ENCODE assay signal across 1 cellular context in genomic region chr12:121888478-121889266, GRCh38.
TF ChIP-seq lines count a peak whose summit lies in the region.

TSS of gene PSMD9 (plus strand) at chr12:121888790. CDS start at chr12:121888857, 67 bp downstream.

TF ChIP-seq in HepG2, 621 proteins besides CTCF, POLR2A, EP300 and RAD21 (continued from another document and continues in another):
- TF ChIP-seq ZNF691 (CRISPR knock-in tag; IDR thresholded peaks at IDR 0.05; ENCODE audit: borderline replicate concordance, low read depth) (peak; percentile 43; the same call in 1 of the 2 replicates), NFKBIZ (CRISPR knock-in tag; IDR thresholded peaks at IDR 0.05) (no peak), ZNF644 (CRISPR knock-in tag; IDR thresholded peaks at IDR 0.05; ENCODE audit: low read depth) (peak; percentile 71; the same call in 1 of the 2 replicates), KLF13 (CRISPR knock-in tag; IDR thresholded peaks at IDR 0.05) (no peak), ONECUT2 (CRISPR knock-in tag; IDR thresholded peaks at IDR 0.05) (no peak; the same call in 1 of the 2 replicates), ZNF75D (CRISPR knock-in tag; IDR thresholded peaks at IDR 0.05; ENCODE audit: borderline replicate concordance) (no peak), MYNN (CRISPR knock-in tag; IDR thresholded peaks at IDR 0.05; ENCODE audit: low read depth) (no peak), ZNF432 (CRISPR knock-in tag; IDR thresholded peaks at IDR 0.05; ENCODE audit: borderline replicate concordance) (no peak), KLF6 (CRISPR knock-in tag; IDR thresholded peaks at IDR 0.05) (peak; percentile 95), ZNF879 (CRISPR knock-in tag; IDR thresholded peaks at IDR 0.05) (no peak), FOXM1 (CRISPR knock-in tag; IDR thresholded peaks at IDR 0.05) (no peak), ZNF780A (CRISPR knock-in tag; IDR thresholded peaks at IDR 0.05) (peak; percentile 91; the same call in 1 of the 2 replicates), YEATS4 (CRISPR knock-in tag; IDR thresholded peaks at IDR 0.05; ENCODE audit: borderline replicate concordance) (peak; percentile 94; the same call in 1 of the 2 replicates), SIN3A (IDR thresholded peaks at IDR 0.05; ENCODE audit: borderline replicate concordance, low read depth, low read length) (peak; percentile 90), HOMEZ (CRISPR knock-in tag; IDR thresholded peaks at IDR 0.05; ENCODE audit: low read depth) (no peak; the same call in 1 of the 2 replicates), ZSCAN25 (CRISPR knock-in tag; IDR thresholded peaks at IDR 0.05) (peak; percentile 25), ARNT2 (CRISPR knock-in tag; IDR thresholded peaks at IDR 0.05; ENCODE audit: low read depth) (peak; percentile 97), PHF21A (CRISPR knock-in tag; IDR thresholded peaks at IDR 0.05) (peak; percentile 91), GMEB1 (CRISPR knock-in tag; IDR thresholded peaks at IDR 0.05; ENCODE audit: borderline replicate concordance) (peak; percentile 93), CSRNP2 (CRISPR knock-in tag; conservative IDR thresholded peaks at IDR 0.05; ENCODE audit: low read depth) (0 out of 2 replicates have a peak, but pooled peaks have one; percentile 59), PCBP2 (optimal IDR thresholded peaks at IDR 0.05; ENCODE audit: low read depth, low read length, poor library complexity, severe bottlenecking) (no peak), ZNF552 (CRISPR knock-in tag; IDR thresholded peaks at IDR 0.05; ENCODE audit: borderline replicate concordance) (no peak), ZSCAN9 (CRISPR knock-in tag; IDR thresholded peaks at IDR 0.05; ENCODE audit: borderline replicate concordance) (peak; percentile 72), NR2F6 (IDR thresholded peaks at IDR 0.05) (peak; percentile 56), NR2F6 (CRISPR knock-in tag; IDR thresholded peaks at IDR 0.05) (peak; percentile 83), NFRKB (IDR thresholded peaks at IDR 0.05) (no peak), ZBTB7A (CRISPR knock-in tag; IDR thresholded peaks at IDR 0.05) (peak; percentile 44; the same call in 1 of the 2 replicates), ZNF549 (CRISPR knock-in tag; IDR thresholded peaks at IDR 0.05) (no peak), PRPF4 (IDR thresholded peaks at IDR 0.05; ENCODE audit: low read depth, low read length, poor library complexity, severe bottlenecking) (no peak), ZC3H4 (CRISPR knock-in tag; IDR thresholded peaks at IDR 0.05; ENCODE audit: borderline replicate concordance) (no peak), ZNF333 (CRISPR knock-in tag; IDR thresholded peaks at IDR 0.05; ENCODE audit: borderline replicate concordance) (peak; percentile 91), ZNF747 (CRISPR knock-in tag; IDR thresholded peaks at IDR 0.05; ENCODE audit: borderline replicate concordance) (peak; percentile 95), ZNF484 (CRISPR knock-in tag; IDR thresholded peaks at IDR 0.05; ENCODE audit: borderline replicate concordance, low read depth) (no peak), IKZF1 (IDR thresholded peaks at IDR 0.05) (no peak), NCOA1 (CRISPR knock-in tag; IDR thresholded peaks at IDR 0.05) (peak; percentile 91; the same call in 1 of the 2 replicates), NKX3-1 (CRISPR knock-in tag; IDR thresholded peaks at IDR 0.05) (no peak; the same call in 1 of the 2 replicates), PRMT3 (CRISPR knock-in tag; IDR thresholded peaks at IDR 0.05; ENCODE audit: borderline replicate concordance, low read depth) (no peak), FIP1L1 (IDR thresholded peaks at IDR 0.05; ENCODE audit: borderline replicate concordance, insufficient read depth, low read depth, low read length) (no peak), ZNF143 (CRISPR knock-in tag; IDR thresholded peaks at IDR 0.05) (peak; percentile 58), CHCHD3 (CRISPR knock-in tag; IDR thresholded peaks at IDR 0.05) (peak; percentile 88; the same call in 1 of the 2 replicates), ZNF354B (CRISPR knock-in tag; IDR thresholded peaks at IDR 0.05) (peak; percentile 95), MXD1 (CRISPR knock-in tag; IDR thresholded peaks at IDR 0.05) (peak; percentile 86), SRSF1 (optimal IDR thresholded peaks at IDR 0.05; ENCODE audit: low read depth, low read length) (peak; percentile 71), XBP1 (CRISPR knock-in tag; IDR thresholded peaks at IDR 0.05) (no peak), KLF9 (CRISPR knock-in tag; IDR thresholded peaks at IDR 0.05; ENCODE audit: low read depth) (peak; percentile 39; the same call in 1 of the 2 replicates), NRL (CRISPR knock-in tag; IDR thresholded peaks at IDR 0.05; ENCODE audit: borderline replicate concordance) (peak; percentile 97), SP5 (CRISPR knock-in tag; IDR thresholded peaks at IDR 0.05; ENCODE audit: borderline replicate concordance, low read depth) (peak; percentile 93), ZNF713 (CRISPR knock-in tag; IDR thresholded peaks at IDR 0.05) (peak; percentile 97; the same call in 1 of the 2 replicates), PLSCR1 (CRISPR knock-in tag; IDR thresholded peaks at IDR 0.05; ENCODE audit: borderline replicate concordance) (no peak), FOXC1 (CRISPR knock-in tag; IDR thresholded peaks at IDR 0.05; ENCODE audit: borderline replicate concordance) (0 out of 2 replicates have a peak, but pooled peaks have one; percentile 84), CHD4 (IDR thresholded peaks at IDR 0.05; ENCODE audit: borderline replicate concordance, low read length) (peak; percentile 16; the same call in 1 of the 2 replicates), IRF2 (CRISPR knock-in tag; IDR thresholded peaks at IDR 0.05) (peak; percentile 96), PBX2 (CRISPR knock-in tag; IDR thresholded peaks at IDR 0.05) (no peak), MAZ (IDR thresholded peaks at IDR 0.05; ENCODE audit: borderline replicate concordance, low read depth, low read length) (no peak), MAZ (CRISPR knock-in tag; IDR thresholded peaks at IDR 0.05; ENCODE audit: low read depth) (peak; percentile 92), RBM22 (optimal IDR thresholded peaks at IDR 0.05; ENCODE audit: low read length) (no peak), ZNF253 (CRISPR knock-in tag; IDR thresholded peaks at IDR 0.05; ENCODE audit: borderline replicate concordance) (peak; percentile 91; the same call in 1 of the 2 replicates), YY1 (IDR thresholded peaks at IDR 0.05; ENCODE audit: insufficient read depth, insufficient replicate concordance, low read depth, low read length) (peak; percentile 83), HNRNPH1 (optimal IDR thresholded peaks at IDR 0.05; ENCODE audit: low read depth, low read length) (no peak)
- TF ChIP-seq, protein P1, sequence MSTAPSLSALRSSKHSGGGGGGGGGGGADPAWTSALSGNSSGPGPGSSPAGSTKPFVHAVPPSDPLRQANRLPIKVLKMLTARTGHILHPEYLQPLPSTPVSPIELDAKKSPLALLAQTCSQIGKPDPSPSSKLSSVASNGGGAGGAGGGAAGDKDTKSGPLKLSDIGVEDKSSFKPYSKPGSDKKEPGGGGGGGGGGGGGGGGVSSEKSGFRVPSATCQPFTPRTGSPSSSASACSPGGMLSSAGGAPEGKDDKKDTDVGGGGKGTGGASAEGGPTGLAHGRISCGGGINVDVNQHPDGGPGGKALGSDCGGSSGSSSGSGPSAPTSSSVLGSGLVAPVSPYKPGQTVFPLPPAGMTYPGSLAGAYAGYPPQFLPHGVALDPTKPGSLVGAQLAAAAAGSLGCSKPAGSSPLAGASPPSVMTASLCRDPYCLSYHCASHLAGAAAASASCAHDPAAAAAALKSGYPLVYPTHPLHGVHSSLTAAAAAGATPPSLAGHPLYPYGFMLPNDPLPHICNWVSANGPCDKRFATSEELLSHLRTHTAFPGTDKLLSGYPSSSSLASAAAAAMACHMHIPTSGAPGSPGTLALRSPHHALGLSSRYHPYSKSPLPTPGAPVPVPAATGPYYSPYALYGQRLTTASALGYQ (CRISPR knock-in tag; IDR thresholded peaks at IDR 0.05) = peak; percentile 49; the same call in 1 of the 2 replicates
- TF ChIP-seq, protein P2, sequence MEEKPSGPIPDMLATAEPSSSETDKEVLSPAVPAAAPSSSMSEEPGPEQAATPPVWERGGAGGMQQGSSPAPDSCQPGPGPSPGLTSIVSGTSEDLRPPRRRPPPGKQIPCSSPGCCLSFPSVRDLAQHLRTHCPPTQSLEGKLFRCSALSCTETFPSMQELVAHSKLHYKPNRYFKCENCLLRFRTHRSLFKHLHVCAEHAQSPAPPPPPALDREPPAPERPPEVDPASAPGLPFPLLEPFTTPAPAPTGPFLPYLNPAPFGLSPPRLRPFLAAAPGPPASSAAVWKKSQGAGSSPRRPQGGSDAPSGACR (CRISPR knock-in tag; IDR thresholded peaks at IDR 0.05) = peak; percentile 47; the same call in 1 of the 2 replicates
- TF ChIP-seq, protein P3, sequence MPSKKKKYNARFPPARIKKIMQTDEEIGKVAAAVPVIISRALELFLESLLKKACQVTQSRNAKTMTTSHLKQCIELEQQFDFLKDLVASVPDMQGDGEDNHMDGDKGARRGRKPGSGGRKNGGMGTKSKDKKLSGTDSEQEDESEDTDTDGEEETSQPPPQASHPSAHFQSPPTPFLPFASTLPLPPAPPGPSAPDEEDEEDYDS (CRISPR knock-in tag; IDR thresholded peaks at IDR 0.05) = peak; percentile 63; the same call in 1 of the 2 replicates
- TF ChIP-seq, protein P4, sequence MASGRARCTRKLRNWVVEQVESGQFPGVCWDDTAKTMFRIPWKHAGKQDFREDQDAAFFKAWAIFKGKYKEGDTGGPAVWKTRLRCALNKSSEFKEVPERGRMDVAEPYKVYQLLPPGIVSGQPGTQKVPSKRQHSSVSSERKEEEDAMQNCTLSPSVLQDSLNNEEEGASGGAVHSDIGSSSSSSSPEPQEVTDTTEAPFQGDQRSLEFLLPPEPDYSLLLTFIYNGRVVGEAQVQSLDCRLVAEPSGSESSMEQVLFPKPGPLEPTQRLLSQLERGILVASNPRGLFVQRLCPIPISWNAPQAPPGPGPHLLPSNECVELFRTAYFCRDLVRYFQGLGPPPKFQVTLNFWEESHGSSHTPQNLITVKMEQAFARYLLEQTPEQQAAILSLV (CRISPR knock-in tag; IDR thresholded peaks at IDR 0.05; ENCODE audit: borderline replicate concordance) = no peak
